Comparison of ENCODE assay signal across 1 cellular context in genomic region chr2:73112913-73113633, GRCh38.
A peak's percentile ranks its signal among the peaks of the same experiment; 100 is the strongest.
TF ChIP-seq lines count a peak whose summit lies in the region.

A gene with protein sequence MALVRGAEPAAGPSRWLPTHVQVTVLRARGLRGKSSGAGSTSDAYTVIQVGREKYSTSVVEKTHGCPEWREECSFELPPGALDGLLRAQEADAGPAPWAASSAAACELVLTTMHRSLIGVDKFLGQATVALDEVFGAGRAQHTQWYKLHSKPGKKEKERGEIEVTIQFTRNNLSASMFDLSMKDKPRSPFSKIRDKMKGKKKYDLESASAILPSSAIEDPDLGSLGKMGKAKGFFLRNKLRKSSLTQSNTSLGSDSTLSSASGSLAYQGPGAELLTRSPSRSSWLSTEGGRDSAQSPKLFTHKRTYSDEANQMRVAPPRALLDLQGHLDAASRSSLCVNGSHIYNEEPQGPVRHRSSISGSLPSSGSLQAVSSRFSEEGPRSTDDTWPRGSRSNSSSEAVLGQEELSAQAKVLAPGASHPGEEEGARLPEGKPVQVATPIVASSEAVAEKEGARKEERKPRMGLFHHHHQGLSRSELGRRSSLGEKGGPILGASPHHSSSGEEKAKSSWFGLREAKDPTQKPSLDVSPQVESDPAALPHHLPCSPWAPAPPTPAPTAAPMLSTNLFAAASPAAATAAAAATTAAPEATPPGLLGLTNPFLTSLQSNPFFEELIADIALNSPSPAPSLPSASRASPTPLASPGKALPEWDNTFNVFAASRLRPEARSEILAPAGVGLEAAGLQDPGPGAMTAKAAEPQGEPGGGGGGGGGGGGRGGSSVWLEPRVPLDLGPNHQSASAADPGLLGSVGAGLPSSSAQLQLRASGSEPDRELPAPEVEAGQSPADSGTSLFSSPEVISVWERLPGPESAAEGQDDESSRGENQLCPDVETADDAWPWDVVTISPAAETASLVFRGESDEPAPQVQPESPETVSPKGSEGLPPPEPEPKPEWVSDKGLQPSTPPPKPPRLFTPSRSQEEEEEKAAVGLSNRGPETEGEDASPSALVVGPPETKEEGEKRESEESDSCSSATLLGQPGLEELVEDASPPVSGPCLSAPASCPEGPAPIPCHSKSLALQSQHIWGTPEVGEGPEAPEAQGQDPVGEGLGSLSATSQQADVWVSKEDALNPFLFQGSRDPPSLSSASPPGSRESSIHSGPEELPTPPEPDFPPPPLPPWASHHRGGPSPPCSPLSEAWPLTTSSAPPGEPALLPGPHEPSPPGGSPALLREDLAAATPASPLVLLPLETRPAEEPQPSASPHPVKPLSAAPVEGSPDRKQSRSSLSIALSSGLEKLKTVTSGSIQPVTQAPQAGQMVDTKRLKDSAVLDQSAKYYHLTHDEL (N-terminal part only) (minus strand): TSS chr2:73112948. CDS start chr2:73112777, 171 bp downstream.

TF ChIP-seq in H1, 55 proteins besides CTCF, POLR2A, EP300 and RAD21:
- TF ChIP-seq CTBP2 (IDR thresholded peaks at IDR 0.05; ENCODE audit: borderline replicate concordance, insufficient read depth, insufficient read length, low read length) (no peak), RBBP5 (IDR thresholded peaks at IDR 0.05; ENCODE audit: borderline replicate concordance, low read depth, low read length) (peak; percentile 11; the same call in 1 of the 2 replicates), BACH1 (IDR thresholded peaks at IDR 0.05; ENCODE audit: low read length) (no peak), GTF2F1 (IDR thresholded peaks at IDR 0.05; ENCODE audit: borderline replicate concordance, low read depth, low read length) (no peak), MAX (IDR thresholded peaks at IDR 0.05) (peak; percentile 78), PHF8 (conservative IDR thresholded peaks at IDR 0.05; ENCODE audit: low read depth, low read length) (peak; percentile 67), ATF3 (IDR thresholded peaks at IDR 0.05; ENCODE audit: insufficient read depth, low read depth, low read length) (peak; percentile 35; the same call in 1 of the 2 replicates), RNF2 (IDR thresholded peaks at IDR 0.05; ENCODE audit: borderline replicate concordance, low read depth, low read length, missing control alignments, poor library complexity, severe bottlenecking) (no peak), SIN3A (conservative IDR thresholded peaks at IDR 0.05 in 1 of 2, IDR thresholded peaks at IDR 0.05 in 1 of 2; ENCODE audit: low read depth in 1 of 2, low read length in 2 of 2) (peak; percentile 10 to 52; a peak in 1 of 4 replicates), BRCA1 (IDR thresholded peaks at IDR 0.05; ENCODE audit: low read depth, low read length) (no peak), SAP30 (IDR thresholded peaks at IDR 0.05; ENCODE audit: insufficient read depth, insufficient replicate concordance, low read length) (no peak), KDM4A (IDR thresholded peaks at IDR 0.05; ENCODE audit: low read depth, low read length, severe bottlenecking) (peak; percentile 66), E2F6 (IDR thresholded peaks at IDR 0.05) (peak; percentile 81), YY1 (IDR thresholded peaks at IDR 0.05; ENCODE audit: low read depth, low read length) (0 out of 2 replicates have a peak, but pooled peaks have one; percentile 21), CEBPB (IDR thresholded peaks at IDR 0.05; ENCODE audit: low read depth, low read length) (no peak), SP2 (IDR thresholded peaks at IDR 0.05; ENCODE audit: low read length) (no peak), POLR2AphosphoS5 (IDR thresholded peaks at IDR 0.05; ENCODE audit: low read depth, low read length) (no peak), CHD2 (IDR thresholded peaks at IDR 0.05; ENCODE audit: low read length) (no peak), EGR1 (IDR thresholded peaks at IDR 0.05; ENCODE audit: borderline replicate concordance, low read depth, low read length) (no peak), TAF1 (IDR thresholded peaks at IDR 0.05; ENCODE audit: low read depth, low read length) (peak; percentile 44; the same call in 1 of the 2 replicates), ASH2L (IDR thresholded peaks at IDR 0.05; ENCODE audit: low read length) (peak; percentile 14), HDAC2 (IDR thresholded peaks at IDR 0.05; ENCODE audit: borderline replicate concordance in 1 of 2, low read depth in 2 of 2, low read length in 2 of 2) (0 out of 4 replicates have a peak, but pooled peaks of 1 of the 2 experiments have one; percentile 31), POU5F1 (IDR thresholded peaks at IDR 0.05; ENCODE audit: low read depth, low read length) (no peak)
- TF ChIP-seq, protein P1, sequence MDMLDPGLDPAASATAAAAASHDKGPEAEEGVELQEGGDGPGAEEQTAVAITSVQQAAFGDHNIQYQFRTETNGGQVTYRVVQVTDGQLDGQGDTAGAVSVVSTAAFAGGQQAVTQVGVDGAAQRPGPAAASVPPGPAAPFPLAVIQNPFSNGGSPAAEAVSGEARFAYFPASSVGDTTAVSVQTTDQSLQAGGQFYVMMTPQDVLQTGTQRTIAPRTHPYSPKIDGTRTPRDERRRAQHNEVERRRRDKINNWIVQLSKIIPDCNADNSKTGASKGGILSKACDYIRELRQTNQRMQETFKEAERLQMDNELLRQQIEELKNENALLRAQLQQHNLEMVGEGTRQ (IDR thresholded peaks at IDR 0.05; ENCODE audit: low read length) = peak; percentile 48; the same call in 1 of the 2 replicates
